ENCODE assay signal across 8 cellular contexts in genomic region chr15:75843618-75844610, GRCh38. TPM values are rescaled to one million over a fixed set of nuclear protein-coding genes. Genes with fewer than 3 reads are reported as not detected.
DNase-seq lines count a peak whose midpoint lies in the region; ATAC-seq, FAIRE-seq and TF ChIP-seq lines count a peak whose summit lies in the region.

No MANE protein-coding gene starts in this region.

- H3K4me3 ChIP-seq in lower leg skin (ENCODE audit: low read depth, poor library complexity, severe bottlenecking), result peak overlapping the region; percentile 77

- H3K4me1 Mint-ChIP-seq in activated CD4-positive, alpha-beta memory T cell treated with anti-CD3 and anti-CD28 coated beads, Interleukin-2, amount 10 ng/mL, durations not matched to agents 7 days and 5 days, result peaks cover 51% of the 10 kb centered on the region

- peak overlapping the region; percentile 96 for H3K27ac Mint-ChIP-seq in activated CD4-positive, alpha-beta memory T cell treated with anti-CD3 and anti-CD28 coated beads, Interleukin-2, amount 10 ng/mL, durations not matched to agents 7 days and 5 days

- H3K9me3 Mint-ChIP-seq in activated CD4-positive, alpha-beta memory T cell treated with anti-CD3 and anti-CD28 coated beads, Interleukin-2, amount 10 ng/mL, durations not matched to agents 7 days and 5 days, result no peaks in the 10 kb centered on the region

- intact Hi-C loops in lower leg skin (cut with DNase I; ENCODE audit: low total_unique reads), result no loop called here

- TF ChIP-seq POLR2A in lower leg skin (IDR thresholded peaks at IDR 0.05), result peak in 1 of 2 donors; percentile 40

- TF ChIP-seq CTCF in lower leg skin (IDR thresholded peaks at IDR 0.05), result no peak

- FAIRE-seq in GM18507 (lab: Jason Lieb, UNC), result peak; percentile 53

- CTCF ChIA-PET in activated CD4-positive, alpha-beta memory T cell treated with anti-CD3 and anti-CD28 coated beads, Interleukin-2, amount 10 ng/mL, durations not matched to agents 7 days and 5 days (lab: Charles Lee), result interaction anchor here (5.8 kb wide), 1 partner anchor 34 kb away, joined by 29 read pairs; no protein-coding TSS in a partner anchor

- peak overlapping the region; percentile 98 for H3K4me3 Mint-ChIP-seq in activated CD4-positive, alpha-beta memory T cell treated with anti-CD3 and anti-CD28 coated beads, Interleukin-2, amount 10 ng/mL, durations not matched to agents 7 days and 5 days

- ATAC-seq in HG02870 (IDR thresholded peaks at IDR 0.05; ENCODE audit: unreplicated experiment) (peak; percentile 45), GM18858 (IDR thresholded peaks at IDR 0.05; ENCODE audit: unreplicated experiment) (no peak)

- WGBS in lower leg skin, 2 donors, result 1% methylated on average over 62 to 64 of the region's 87 CpGs

- DNase-seq in GM18507 (ENCODE audit: extremely low spot score, insufficient read length, low read depth) (peak; percentile 25), NCI-H446 treated with DMSO at 0.1 percent for 48 hours (lab: John Stamatoyannopoulos, UW) (peak; percentile 6), ecto neural progenitor cell (ENCODE audit: low spot score) (peak; percentile 79), lower leg skin (ENCODE audit: low spot score in 2 of 2) (peak; percentile 36 to 90)
- DNase-seq in activated CD4-positive, alpha-beta memory T cell treated with anti-CD3 and anti-CD28 coated beads, Interleukin-2, amount 10 ng/mL, durations not matched to agents 7 days and 5 days, result peak; percentile 58
- DNase-seq in stimulated activated CD4-positive, alpha-beta T cell treated with anti-CD3 and anti-CD28 coated beads, TNF-alpha, amount 100 ng/mL, for 24 hours (ENCODE audit: low read depth in 3 of 3), result peak; percentile 11 to 45 (median 20)

- peaks cover 41% of the 10 kb centered on the region for H3K36me3 Mint-ChIP-seq in activated CD4-positive, alpha-beta memory T cell treated with anti-CD3 and anti-CD28 coated beads, Interleukin-2, amount 10 ng/mL, durations not matched to agents 7 days and 5 days (ENCODE audit: low read depth)

- peaks cover 18% of the 10 kb centered on the region for H3K27me3 Mint-ChIP-seq in activated CD4-positive, alpha-beta memory T cell treated with anti-CD3 and anti-CD28 coated beads, Interleukin-2, amount 10 ng/mL, durations not matched to agents 7 days and 5 days

- POLR2A ChIA-PET in activated CD4-positive, alpha-beta memory T cell treated with anti-CD3 and anti-CD28 coated beads, Interleukin-2, amount 10 ng/mL, durations not matched to agents 7 days and 5 days (lab: Charles Lee), result interaction anchor here (0.7 to 4.3 kb wide), 15 partner anchors 9 to 642 kb away, joined by 3 to 22 read pairs (median 5); partner anchors contain the start of genes C15orf39, FBXO22 and SNUPN

RNA-seq across cellular contexts. Expression of gene UBE2Q2, which starts 0.7 kb away (rescaled TPM):
- 10 to 100 TPM; 49.6 to 53.7 TPM for total RNA-seq in activated CD4-positive, alpha-beta memory T cell treated with anti-CD3 and anti-CD28 coated beads, Interleukin-2, amount 10 ng/mL, durations not matched to agents 7 days and 5 days
- total RNA-seq in lower leg skin, result 10 to 100 TPM; 17.2 to 18.3 (median 17.6) TPM

RNA-seq across cellular contexts. Expression of gene FBXO22, which starts 59.8 kb away (rescaled TPM):
- total RNA-seq in activated CD4-positive, alpha-beta memory T cell treated with anti-CD3 and anti-CD28 coated beads, Interleukin-2, amount 10 ng/mL, durations not matched to agents 7 days and 5 days, result 10 to 100 TPM; 32.5 to 33.1 TPM
- total RNA-seq in lower leg skin, result 10 to 100 TPM; 17.4 to 25.3 (median 21.6) TPM

Comparison
In these comparisons a context has a peak if more than half of its experiments do, and no peak if none do; other contexts are left out.
1. DNase-seq: peak in every context shown above with its lines; median percentile 79 in ecto neural progenitor cell; 63 in lower leg skin; 58 in activated CD4-positive, alpha-beta memory T cell treated with anti-CD3 and anti-CD28 coated beads, Interleukin-2, amount 10 ng/mL, durations not matched to agents 7 days and 5 days; 25 in GM18507; 20 in stimulated activated CD4-positive, alpha-beta T cell treated with anti-CD3 and anti-CD28 coated beads, TNF-alpha, amount 100 ng/mL, for 24 hours; 6 in NCI-H446 treated with DMSO at 0.1 percent for 48 hours.